ENCODE assay signal across 9 cellular contexts in the genomic region with DNA sequence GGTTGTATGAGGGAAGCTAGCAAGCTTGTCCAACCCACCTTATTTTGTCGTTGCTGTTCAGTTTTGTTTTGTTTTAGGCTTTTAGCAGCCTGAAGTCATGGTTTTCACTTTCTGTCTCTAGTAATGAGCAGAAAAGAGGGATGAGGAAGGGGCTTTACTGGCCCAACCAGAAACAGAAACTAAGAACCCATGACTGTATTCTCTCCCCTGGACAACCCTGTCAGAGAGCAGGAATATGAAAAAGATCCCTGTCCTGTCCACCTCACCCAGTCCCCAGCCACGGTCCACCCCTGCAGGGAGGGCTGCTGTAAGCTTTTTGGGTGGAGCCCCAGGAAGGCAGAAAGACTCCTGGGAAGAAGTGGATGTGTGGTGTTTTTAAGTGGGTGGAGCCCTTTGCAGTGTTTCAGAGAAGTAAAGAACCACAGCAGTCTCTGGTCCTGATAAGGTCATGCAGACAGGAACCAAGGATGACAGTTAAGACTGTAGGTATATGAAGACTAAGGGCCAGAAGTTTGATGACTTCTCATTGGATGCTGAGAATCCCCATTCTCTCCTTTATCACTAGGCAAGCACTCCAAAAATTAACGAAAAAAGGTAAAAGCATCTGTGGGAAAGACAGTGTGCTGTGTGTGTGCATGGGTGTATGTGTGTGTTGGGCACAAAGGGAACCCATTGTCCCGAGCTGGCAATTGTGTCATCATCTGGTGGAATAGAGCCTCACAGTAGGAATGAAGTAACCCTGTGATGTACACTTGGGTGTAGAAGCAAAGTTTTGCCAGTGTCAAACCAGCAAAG. TPM values are rescaled to one million over a fixed set of nuclear protein-coding genes. Genes with fewer than 3 reads are reported as not detected.
DNase-seq lines count a peak whose midpoint lies in the region; ATAC-seq and TF ChIP-seq lines count a peak whose summit lies in the region.
"Had no signal": no experiment of that assay in that cellular context is flagged by ENCODE, and none has a peak within 500 bp of the region (broad histone marks: within the 10 kb centered on the region; RNA-seq: fewer than 3 reads in every experiment).

No MANE protein-coding gene starts in this region.

- no peaks in the 10 kb centered on the region for H3K36me3 ChIP-seq in uterus
- H3K36me3 ChIP-seq: SJSA1 had no signal

- intact Hi-C loops in uterus (cut with DNase I; ENCODE audit: low total_unique reads) = no loop called here

- H3K4me1 Mint-ChIP-seq in T-cell = peaks cover 0 to 6% (median 5%) of the 10 kb centered on the region in 3 donors

- no peaks in the 10 kb centered on the region for H3K9me3 Mint-ChIP-seq in T-cell

- no peaks in the 10 kb centered on the region for H3K4me1 ChIP-seq in uterus

- POLR2A ChIA-PET in T-cell (lab: Charles Lee) = no interaction called here

- H3K27ac ChIP-seq in uterus = no peak overlapping the region
- H3K27ac ChIP-seq: SJSA1 had no signal

- peaks cover 0 to 4% of the 10 kb centered on the region in 2 donors for H3K27me3 Mint-ChIP-seq in T-cell

- H3K4me3 ChIP-seq in GM12864 (ENCODE audit: low read depth, low read length) = peak overlapping the region; percentile 26
- no peak overlapping the region for H3K4me3 ChIP-seq in fibroblast of pulmonary artery (replicated peaks; ENCODE audit: low read depth, low read length)
- no peak overlapping the region for H3K4me3 ChIP-seq in uterus
- H3K4me3 ChIP-seq: SJSA1 had no signal

- no peak for TF ChIP-seq POLR2A in uterus (IDR thresholded peaks at IDR 0.05)

- CTCF ChIA-PET in T-cell (lab: Charles Lee) = interaction anchor here in 1 of 2 donors (0.6 kb wide), 1 partner anchor 1039 kb away, joined by 3 read pairs; no protein-coding TSS in a partner anchor

- H3K9me3 ChIP-seq in uterus = no peaks in the 10 kb centered on the region
- H3K9me3 ChIP-seq: SJSA1 had no signal

- H3K27me3 ChIP-seq in uterus = no peaks in the 10 kb centered on the region
- H3K27me3 ChIP-seq: SJSA1 had no signal

- no peaks in the 10 kb centered on the region for H3K36me3 Mint-ChIP-seq in T-cell

- TF ChIP-seq CTCF in GM12864 (IDR thresholded peaks at IDR 0.05; ENCODE audit: low read depth, low read length, missing control alignments) (no peak), fibroblast of pulmonary artery (IDR thresholded peaks at IDR 0.05; ENCODE audit: low read length, missing control alignments) (no peak), uterus (IDR thresholded peaks at IDR 0.05) (no peak)

- ATAC-seq in GM21423 (IDR thresholded peaks at IDR 0.05; ENCODE audit: unreplicated experiment) (peak; percentile 69), HG03520 (IDR thresholded peaks at IDR 0.05; ENCODE audit: unreplicated experiment) (peak; percentile 52), T-cell (replicated peaks in 1 of 4) (no peak)

- no peak overlapping the region for H3K27ac Mint-ChIP-seq in T-cell

- H3K4me3 Mint-ChIP-seq in T-cell = no peak overlapping the region

- no peak for DNase-seq in GM12864 (ENCODE audit: low read depth)
- DNase-seq in fibroblast of pulmonary artery (ENCODE audit: low read depth) = peak; percentile 11
- DNase-seq in T-cell = no peak
- no peak for DNase-seq in uterus
- no peak for DNase-seq in SKM-1 treated with dmso at 0.1 percent for 144 hours (lab: John Stamatoyannopoulos, UW; ENCODE audit: unreplicated experiment)
- DNase-seq in NCI-H345 (lab: John Stamatoyannopoulos, UW) = no peak

RNA-seq across cellular contexts. Expression of gene MRPL32, which starts 13.8 kb away (rescaled TPM):
- 10 to 100 TPM; 37.0 to 46.6 (median 40.8) TPM for total RNA-seq in T-cell
- total RNA-seq in uterus = 10 to 100 TPM in 3 of 4 donors, 1 to 10 TPM in 1; 10.0 to 79.4 (median 51.9) TPM

RNA-seq across cellular contexts. Expression of gene PSMA2, which starts 14.0 kb away (rescaled TPM):
- total RNA-seq in T-cell = 10 to 100 TPM; 37.0 to 50.5 (median 43.7) TPM
- 100 to 1,000 TPM in 1 of 4 donors, 10 to 100 TPM in 3; 54.5 to 121 (median 67.2) TPM for total RNA-seq in uterus

RNA-seq across cellular contexts. Expression of gene C7orf25, which starts 34.1 kb away (rescaled TPM):
- total RNA-seq in T-cell = 1 to 10 TPM; 3.3 to 8.4 (median 5.2) TPM
- 10 to 100 TPM in 2 of 4 donors, 1 to 10 TPM in 2; 5.9 to 22.5 (median 11.9) TPM for total RNA-seq in uterus

Comparison
In these comparisons a context has a peak if more than half of its experiments do, and no peak if none do; other contexts are left out.
1. ATAC-seq: peak in GM21423 (single experiment) and HG03520 (single experiment); none in T-cell (0 of 4).